In genomic region chr14:52494444-52494843, GRCh38 we compare ENCODE assay signal across 18 cellular contexts.
"Had no signal": no experiment of that assay in that cellular context is flagged by ENCODE, and none has a peak within 500 bp of the region (broad histone marks: within the 10 kb centered on the region; RNA-seq: fewer than 3 reads in every experiment).

No MANE protein-coding gene starts in this region.

- ATAC-seq: activated CD8-positive, alpha-beta T cell treated with anti-CD3 and anti-CD28 coated beads, Interleukin-2, amount 10 ng/mL, durations not matched to agents 7 days and 5 days; body of pancreas had no signal

- DNase-seq: activated B cell treated with CpG ODN at 0.5 μM for 24 hours; activated CD4-positive, alpha-beta T cell treated with anti-CD3 and anti-CD28 coated beads for 48 hours; activated CD8-positive, alpha-beta memory T cell treated with anti-CD3 and anti-CD28 coated beads, Interleukin-2, amount 50 U/mL, for 4 hours; activated CD8-positive, alpha-beta T cell treated with anti-CD3 and anti-CD28 coated beads, Interleukin-2, amount 10 ng/mL, durations not matched to agents 7 days and 5 days; activated effector memory CD4-positive, alpha-beta T cell treated with anti-CD3 and anti-CD28 coated beads, Interleukin-2, amount 50 U/mL, for 16 hours; activated T-cell treated with anti-CD3 and anti-CD28 coated beads, Interleukin-2, amount 50 U/mL, for 48 hours; amniotic stem cell; body of pancreas; central memory CD4-positive, alpha-beta T cell; cortex of kidney; glutamatergic neuron; posterior cingulate gyrus; retina; stimulated activated CD4-positive, alpha-beta T cell treated with anti-CD3 and anti-CD28 coated beads, Interleukin-12 subunit alpha, Interleukin-12 subunit beta, amount 100 ng/mL, for 4 hours; stimulated activated CD4-positive, alpha-beta T cell treated with anti-CD3 and anti-CD28 coated beads, Interleukin-2, amount 100 ng/mL, for 24 hours; stomach; testis; upper lobe of left lung had no signal

- H3K4me3 ChIP-seq: body of pancreas, stomach, testis, upper lobe of left lung had no signal
